14 cellular contexts compared by ENCODE assay signal in genomic region chr6:2794171-2794730, GRCh38. TPM values are rescaled to one million over a fixed set of nuclear protein-coding genes. Genes with fewer than 3 reads are reported as not detected.
DNase-seq lines count a peak whose midpoint lies in the region; ATAC-seq and TF ChIP-seq lines count a peak whose summit lies in the region.
"Had no signal": no experiment of that assay in that cellular context is flagged by ENCODE, and none has a peak within 500 bp of the region (broad histone marks: within the 10 kb centered on the region; RNA-seq: fewer than 3 reads in every experiment).

No MANE protein-coding gene starts in this region.

- no peaks in the 10 kb centered on the region for H3K36me3 Mint-ChIP-seq in HFFc6 (ENCODE audit: low read depth)
- H3K36me3 Mint-ChIP-seq in activated T-helper 1 cell treated with anti-CD3 and anti-CD28 coated beads, Interleukin-12 subunit alpha, Interleukin-12 subunit beta, Interleukin-2, Interleukin-4 antibody, amounts not matched to agents 30 ng/mL and 10 ng/mL and 1 ng/mL, durations not matched to agents 14 hours and 24 hours and 36 hours (ENCODE audit: low read depth), result peaks cover 2% of the 10 kb centered on the region

- no peak for TF ChIP-seq CTCF in HFFc6 (IDR thresholded peaks at IDR 0.05)
- no peak for TF ChIP-seq CTCF in hepatocyte (IDR thresholded peaks at IDR 0.05; ENCODE audit: poor library complexity)
- TF ChIP-seq CTCF in heart left ventricle (IDR thresholded peaks at IDR 0.05), result no peak

- no peaks in the 10 kb centered on the region for H4K20me1 ChIP-seq in BLaER1
- H4K20me1 ChIP-seq in hepatocyte (ENCODE audit: insufficient read depth, poor library complexity, severe bottlenecking), result no peaks in the 10 kb centered on the region

- H3K36me3 ChIP-seq in BLaER1 (no peaks in the 10 kb centered on the region), hepatocyte (replicated peaks; ENCODE audit: insufficient read depth, low read depth) (no peaks in the 10 kb centered on the region), heart left ventricle (peaks cover 0 to 3% (median 0%) of the 10 kb centered on the region in 9 donors)
- H3K36me3 ChIP-seq: BE2C, ovary had no signal

- peaks cover 40% of the 10 kb centered on the region for H3K4me1 Mint-ChIP-seq in HFFc6 (ENCODE audit: low read depth)
- H3K4me1 Mint-ChIP-seq in activated T-helper 1 cell treated with anti-CD3 and anti-CD28 coated beads, Interleukin-12 subunit alpha, Interleukin-12 subunit beta, Interleukin-2, Interleukin-4 antibody, amounts not matched to agents 30 ng/mL and 10 ng/mL and 1 ng/mL, durations not matched to agents 14 hours and 24 hours and 36 hours (ENCODE audit: low read depth), result peaks cover 61% of the 10 kb centered on the region

- no peak for TF ChIP-seq POLR2A in erythroblast (IDR thresholded peaks at IDR 0.05; ENCODE audit: low read length)
- TF ChIP-seq POLR2A in heart left ventricle (IDR thresholded peaks at IDR 0.05), result no peak

- H3K4me3 Mint-ChIP-seq in HFFc6, result no peak overlapping the region
- peak overlapping the region; percentile 11 for H3K4me3 Mint-ChIP-seq in activated T-helper 1 cell treated with anti-CD3 and anti-CD28 coated beads, Interleukin-12 subunit alpha, Interleukin-12 subunit beta, Interleukin-2, Interleukin-4 antibody, amounts not matched to agents 30 ng/mL and 10 ng/mL and 1 ng/mL, durations not matched to agents 14 hours and 24 hours and 36 hours

- peak overlapping the region; percentile 85 for H3K4me2 ChIP-seq in BLaER1
- no peak overlapping the region for H3K4me2 ChIP-seq in hepatocyte

- no peak overlapping the region for H3K4me3 ChIP-seq in BLaER1
- H3K4me3 ChIP-seq in hepatocyte, result no peak overlapping the region
- no peak overlapping the region for H3K4me3 ChIP-seq in heart left ventricle
- H3K4me3 ChIP-seq: lung, ovary had no signal

- no peak overlapping the region for H2AFZ ChIP-seq in hepatocyte

- H3K9ac ChIP-seq in BLaER1, result no peak overlapping the region

- DNase-seq in HFFc6 (peak; percentile 18), hepatocyte (ENCODE audit: low spot score) (no peak), kidney glomerular epithelial cell (lab: John Stamatoyannopoulos, UW) (no peak), erythroblast (lab: John Stamatoyannopoulos, UW) (no peak), heart left ventricle (no peak)
- no peak for DNase-seq in activated T-helper 1 cell treated with anti-CD3 and anti-CD28 coated beads, Interleukin-12 subunit alpha, Interleukin-12 subunit beta, Interleukin-2, Interleukin-4 antibody, amounts not matched to agents 30 ng/mL and 10 ng/mL and 1 ng/mL, durations not matched to agents 14 hours and 24 hours and 36 hours (ENCODE audit: low spot score)
- DNase-seq: aorta, BE2C, NCI-H1694 treated with DMSO at 0.1 percent for 48 hours, NCI-H82, ovary had no signal

- H3K4me1 ChIP-seq in BLaER1, result peaks cover 89% of the 10 kb centered on the region
- peaks cover 8% of the 10 kb centered on the region for H3K4me1 ChIP-seq in hepatocyte (ENCODE audit: insufficient read depth)
- peaks cover 0 to 69% (median 25%) of the 10 kb centered on the region in 12 donors for H3K4me1 ChIP-seq in heart left ventricle
- H3K4me1 ChIP-seq: BE2C had no signal

- intact Hi-C loops in activated T-helper 1 cell treated with anti-CD3 and anti-CD28 coated beads, Interleukin-12 subunit alpha, Interleukin-12 subunit beta, Interleukin-2, Interleukin-4 antibody, amounts not matched to agents 30 ng/mL and 10 ng/mL and 1 ng/mL, durations not matched to agents 14 hours and 24 hours and 36 hours (cut with micrococcal nuclease), result no loop called here
- intact Hi-C loops in heart left ventricle (cut with DNase I), result loop anchor here (5.0 kb wide), 3 partner anchors 48 to 193 kb away; partner anchors contain the start of gene SERPINB1 (in 6 of the 10)

- H3K9me3 ChIP-seq in BLaER1 (no peaks in the 10 kb centered on the region), hepatocyte (ENCODE audit: low read depth) (no peaks in the 10 kb centered on the region), heart left ventricle (no peaks in the 10 kb centered on the region)
- H3K9me3 ChIP-seq: BE2C, ovary had no signal

- no peaks in the 10 kb centered on the region for H3K9me3 Mint-ChIP-seq in HFFc6
- no peaks in the 10 kb centered on the region for H3K9me3 Mint-ChIP-seq in activated T-helper 1 cell treated with anti-CD3 and anti-CD28 coated beads, Interleukin-12 subunit alpha, Interleukin-12 subunit beta, Interleukin-2, Interleukin-4 antibody, amounts not matched to agents 30 ng/mL and 10 ng/mL and 1 ng/mL, durations not matched to agents 14 hours and 24 hours and 36 hours

- H3K27ac Mint-ChIP-seq in HFFc6, result no peak overlapping the region
- H3K27ac Mint-ChIP-seq in activated T-helper 1 cell treated with anti-CD3 and anti-CD28 coated beads, Interleukin-12 subunit alpha, Interleukin-12 subunit beta, Interleukin-2, Interleukin-4 antibody, amounts not matched to agents 30 ng/mL and 10 ng/mL and 1 ng/mL, durations not matched to agents 14 hours and 24 hours and 36 hours, result peak overlapping the region; percentile 90

- 78% methylated on average over 5 of the region's 5 CpGs for WGBS in hepatocyte (ENCODE audit: low lambda C conversion rate, missing lambda C conversion rate)
- 74 to 87% (median 81%) methylated on average over 5 of the region's 5 CpGs for WGBS in heart left ventricle, 4 donors

- H3K9me2 ChIP-seq in hepatocyte (replicated peaks; ENCODE audit: insufficient read depth), result no peaks in the 10 kb centered on the region

- H3K27me3 ChIP-seq in BLaER1, result no peaks in the 10 kb centered on the region
- no peaks in the 10 kb centered on the region for H3K27me3 ChIP-seq in hepatocyte
- H3K27me3 ChIP-seq in heart left ventricle, result no peaks in the 10 kb centered on the region
- H3K27me3 ChIP-seq: BE2C, ovary had no signal

- peaks cover 6% of the 10 kb centered on the region for H3K79me2 ChIP-seq in hepatocyte

- peaks cover 2% of the 10 kb centered on the region; the same call in 1 of the 2 replicates for H3K27me3 Mint-ChIP-seq in HFFc6 (ENCODE audit: insufficient read depth)
- no peaks in the 10 kb centered on the region for H3K27me3 Mint-ChIP-seq in activated T-helper 1 cell treated with anti-CD3 and anti-CD28 coated beads, Interleukin-12 subunit alpha, Interleukin-12 subunit beta, Interleukin-2, Interleukin-4 antibody, amounts not matched to agents 30 ng/mL and 10 ng/mL and 1 ng/mL, durations not matched to agents 14 hours and 24 hours and 36 hours (ENCODE audit: insufficient read depth)

- H3K27ac ChIP-seq in BLaER1 (peak overlapping the region; percentile 84), hepatocyte (peak overlapping the region; percentile 54), heart left ventricle (peak overlapping the region in 1 of 12 donors; percentile 66)
- H3K27ac ChIP-seq: ovary had no signal

- ATAC-seq in heart left ventricle, result no peak
- ATAC-seq in HG03139 (IDR thresholded peaks at IDR 0.05; ENCODE audit: unreplicated experiment), result no peak

RNA-seq across cellular contexts. Expression of gene WRNIP1, which starts 29.1 kb away (rescaled TPM):
- 10 to 100 TPM; 31.9 to 40.4 (median 33.5) TPM for total RNA-seq in HFFc6 (2021; fragmentation: NEBNext Ultra II Directional; extraction: Animal tissue kit (Norgen Biotek cat#: 25700))
- 47.5 and 51.3 TPM in 2 replicates for total RNA-seq in activated T-helper 1 cell treated with anti-CD3 and anti-CD28 coated beads, Interleukin-12 subunit alpha, Interleukin-12 subunit beta, Interleukin-2, Interleukin-4 antibody, amounts not matched to agents 30 ng/mL and 10 ng/mL and 1 ng/mL, durations not matched to agents 14 hours and 24 hours and 36 hours
- total RNA-seq in hepatocyte, result 47.6 TPM in 2 replicates
- 44.9 and 54.6 TPM in 2 replicates for polyA plus RNA-seq in hepatocyte
- 10 to 100 TPM; 32.1 to 64.1 (median 34.7) TPM for total RNA-seq in heart left ventricle
- 10 to 100 TPM; 32.7 to 39.0 TPM for polyA plus RNA-seq in heart left ventricle

RNA-seq across cellular contexts. Expression of gene MYLK4, which starts 43.5 kb away (rescaled TPM):
- under 1 TPM; 0.10 to 0.21 (median 0.12) TPM for total RNA-seq in HFFc6 (2021; fragmentation: NEBNext Ultra II Directional; extraction: Animal tissue kit (Norgen Biotek cat#: 25700))
- total RNA-seq in activated T-helper 1 cell treated with anti-CD3 and anti-CD28 coated beads, Interleukin-12 subunit alpha, Interleukin-12 subunit beta, Interleukin-2, Interleukin-4 antibody, amounts not matched to agents 30 ng/mL and 10 ng/mL and 1 ng/mL, durations not matched to agents 14 hours and 24 hours and 36 hours, result 0.10 TPM in 2 replicates
- total RNA-seq in hepatocyte, result 0.28 and 0.43 TPM in 2 replicates
- 0.29 and 0.36 TPM in 2 replicates for polyA plus RNA-seq in hepatocyte
- total RNA-seq in heart left ventricle, result 1 to 10 TPM in 3 of 9 donors, under 1 TPM in 6; 0.28 to 1.6 (median 0.80) TPM
- under 1 TPM; 0.14 to 0.38 TPM for polyA plus RNA-seq in heart left ventricle

RNA-seq across cellular contexts. Expression of gene SERPINB1, which starts 47.4 kb away (rescaled TPM):
- total RNA-seq in HFFc6 (2021; fragmentation: NEBNext Ultra II Directional; extraction: Animal tissue kit (Norgen Biotek cat#: 25700)), result 10 to 100 TPM; 21.1 to 39.2 (median 29.3) TPM
- total RNA-seq in activated T-helper 1 cell treated with anti-CD3 and anti-CD28 coated beads, Interleukin-12 subunit alpha, Interleukin-12 subunit beta, Interleukin-2, Interleukin-4 antibody, amounts not matched to agents 30 ng/mL and 10 ng/mL and 1 ng/mL, durations not matched to agents 14 hours and 24 hours and 36 hours, result 79.5 and 80.1 TPM in 2 replicates
- total RNA-seq in hepatocyte (48.6 and 57.0 TPM in 2 replicates), heart left ventricle (10 to 100 TPM; 15.6 to 55.6 (median 23.0) TPM)
- polyA plus RNA-seq in hepatocyte (45.9 and 56.5 TPM in 2 replicates), heart left ventricle (10 to 100 TPM; 15.4 to 20.4 TPM)
